11 cellular contexts compared by ENCODE assay signal in genomic region chr12:111570090-111570961, GRCh38. TPM values are rescaled to one million over a fixed set of nuclear protein-coding genes. Genes with fewer than 3 reads are reported as not detected.
DNase-seq lines count a peak whose midpoint lies in the region; ATAC-seq and TF ChIP-seq lines count a peak whose summit lies in the region.
"Had no signal": no experiment of that assay in that cellular context is flagged by ENCODE, and none has a peak within 500 bp of the region (broad histone marks: within the 10 kb centered on the region; RNA-seq: fewer than 3 reads in every experiment).

No MANE protein-coding gene starts in this region.

- H3K36me3 Mint-ChIP-seq in Caco-2 (ENCODE audit: insufficient read depth, unreplicated experiment), result peaks cover 37% of the 10 kb centered on the region

- no peaks in the 10 kb centered on the region for H4K20me1 ChIP-seq in PC-3 (ENCODE audit: low read length)

- peak overlapping the region; percentile 77 for H3K27ac ChIP-seq in PC-3 (ENCODE audit: low read length)
- H3K27ac ChIP-seq in epithelial cell of prostate, result peak overlapping the region; percentile 69

- TSS peak; percentile 84 for BruUV-seq in Caco-2 (replicated peaks; lab: Mats Ljungman, UMichigan)
- TSS peak; percentile 87 for BruUV-seq in PC-3 (replicated peaks; lab: Mats Ljungman, UMichigan)

- peak overlapping the region; percentile 66 for H3K27ac Mint-ChIP-seq in Caco-2 (ENCODE audit: unreplicated experiment)
- H3K27ac Mint-ChIP-seq: activated CD4-positive, alpha-beta T cell treated with anti-CD3 and anti-CD28 coated beads, Interleukin-2, amount 10 ng/mL, durations not matched to agents 7 days and 5 days had no signal

- no peaks in the 10 kb centered on the region for H3F3A ChIP-seq in PC-3 (ENCODE audit: low read length, unreplicated experiment)

- H3K36me3 ChIP-seq in Caco-2 (ENCODE audit: control insufficient read depth, insufficient read depth, low read length) (no peaks in the 10 kb centered on the region), PC-3 (ENCODE audit: low read depth, low read length) (no peaks in the 10 kb centered on the region; the same call in 1 of the 2 replicates)

- peak overlapping the region; percentile 77 for H3K4me2 ChIP-seq in PC-3 (ENCODE audit: low read length)

- peaks cover 22% of the 10 kb centered on the region for H3K4me1 Mint-ChIP-seq in Caco-2 (ENCODE audit: low read depth, unreplicated experiment)

- H3K4me1 ChIP-seq in Caco-2, result peaks cover 31% of the 10 kb centered on the region
- peaks cover 33% of the 10 kb centered on the region for H3K4me1 ChIP-seq in PC-3 (ENCODE audit: insufficient read depth, low read length)

- H2AFZ ChIP-seq in PC-3 (ENCODE audit: low read length), result peak overlapping the region; percentile 15; the same call in 1 of the 2 replicates

- H3K9me3 ChIP-seq in Caco-2 (no peaks in the 10 kb centered on the region), PC-3 (ENCODE audit: low read length) (no peaks in the 10 kb centered on the region)

- DNase-seq in Caco-2 (peak; percentile 57 to 59), PC-3 (peak; percentile 96), epithelial cell of prostate (ENCODE audit: low read depth, low spot score) (peak; percentile 33), omental fat pad (ENCODE audit: low spot score) (no peak), KG1 (lab: John Stamatoyannopoulos, UW) (no peak), DMS 273 (lab: John Stamatoyannopoulos, UW; ENCODE audit: unreplicated experiment) (no peak)
- DNase-seq: activated CD4-positive, alpha-beta T cell treated with anti-CD3 and anti-CD28 coated beads, Interleukin-2, amount 10 ng/mL, durations not matched to agents 7 days and 5 days; central memory CD4-positive, alpha-beta T cell; NCI-H524 had no signal

- CTCF ChIA-PET in Caco-2 (lab: Charles Lee), result no interaction called here
- CTCF ChIA-PET in PC-3 (lab: Charles Lee), result interaction anchor here (0.6 kb wide), 1 partner anchor 15 kb away, joined by 4 read pairs; no protein-coding TSS in a partner anchor

- H3K4me3 Mint-ChIP-seq in Caco-2 (ENCODE audit: unreplicated experiment), result peak overlapping the region; percentile 43
- H3K4me3 Mint-ChIP-seq: activated CD4-positive, alpha-beta T cell treated with anti-CD3 and anti-CD28 coated beads, Interleukin-2, amount 10 ng/mL, durations not matched to agents 7 days and 5 days had no signal

- POLR2A ChIA-PET in Caco-2 (lab: Charles Lee), result interaction anchor here (0.6 kb wide), 1 partner anchor 115 kb away, joined by 5 read pairs; no protein-coding TSS in a partner anchor
- POLR2A ChIA-PET in PC-3 (lab: Charles Lee; ENCODE audit: unreplicated experiment), result interaction anchor here (0.6 kb wide), 1 partner anchor 14 kb away, joined by 3 read pairs; no protein-coding TSS in a partner anchor

- H3K9me2 ChIP-seq in PC-3 (replicated peaks; ENCODE audit: low read length), result no peaks in the 10 kb centered on the region

- TF ChIP-seq CTCF in Caco-2 (IDR thresholded peaks at IDR 0.05; ENCODE audit: insufficient read depth in 1 of 2, low read depth in 1 of 2, low read length in 1 of 2, severe bottlenecking in 1 of 2, unreplicated experiment in 1 of 2) (no peak), PC-3 (conservative IDR thresholded peaks at IDR 0.05; ENCODE audit: low read depth, low read length) (no peak), omental fat pad (IDR thresholded peaks at IDR 0.05) (no peak)

- 0 out of 2 replicates have a peak overlapping the region, but pooled peaks have one; percentile 16 for H3K9ac ChIP-seq in PC-3 (ENCODE audit: low read length)

- no peaks in the 10 kb centered on the region for H3K27me3 Mint-ChIP-seq in Caco-2 (ENCODE audit: insufficient read depth, unreplicated experiment)
- H3K27me3 Mint-ChIP-seq: activated CD4-positive, alpha-beta T cell treated with anti-CD3 and anti-CD28 coated beads, Interleukin-2, amount 10 ng/mL, durations not matched to agents 7 days and 5 days had no signal

- H3K4me3 ChIP-seq in Caco-2 (ENCODE audit: low read depth, low read length) (no peak overlapping the region), PC-3 (ENCODE audit: low read length) (peak overlapping the region; percentile 53)

- no peaks in the 10 kb centered on the region for H3K9me3 Mint-ChIP-seq in Caco-2 (ENCODE audit: unreplicated experiment)
- H3K9me3 Mint-ChIP-seq: activated CD4-positive, alpha-beta T cell treated with anti-CD3 and anti-CD28 coated beads, Interleukin-2, amount 10 ng/mL, durations not matched to agents 7 days and 5 days had no signal

- intact Hi-C loops in Caco-2 (cut with micrococcal nuclease; ENCODE audit: unreplicated experiment), result no loop called here
- intact Hi-C loops in PC-3 (cut with micrococcal nuclease), result no loop called here

- H3K27me3 ChIP-seq in Caco-2 (replicated peaks; ENCODE audit: control insufficient read depth, insufficient read depth, low read length) (no peaks in the 10 kb centered on the region), PC-3 (ENCODE audit: low read length) (no peaks in the 10 kb centered on the region)

- ATAC-seq in PC-3 (peak; percentile 97), omental fat pad (ENCODE audit: low FRiP score) (peak; percentile 89), HG02610 (IDR thresholded peaks at IDR 0.05; ENCODE audit: unreplicated experiment) (no peak), HG03571 (IDR thresholded peaks at IDR 0.05; ENCODE audit: unreplicated experiment) (no peak)

- peaks cover 93% of the 10 kb centered on the region for H3K79me2 ChIP-seq in PC-3 (ENCODE audit: low read length)

RNA-seq across cellular contexts. Expression of gene ATXN2, which starts 28.8 kb away (rescaled TPM):
- total RNA-seq in Caco-2 (2022) (78.5 and 79.2 TPM in 2 replicates), PC-3 (2014; rRNA removed) (17.2 and 24.3 TPM in 2 replicates), omental fat pad (10 to 100 TPM; 35.1 to 70.0 (median 55.4) TPM)

Comparison
In these comparisons a context has a peak if more than half of its experiments do, and no peak if none do; other contexts are left out.
1. DNase-seq: peak in Caco-2 (2 of 2), PC-3 (single experiment) and epithelial cell of prostate (single experiment); none in omental fat pad (single experiment), KG1 (single experiment) and DMS 273 (single experiment).
2. ATAC-seq: peak in PC-3 (single experiment) and omental fat pad (single experiment); none in HG02610 (single experiment) and HG03571 (single experiment).